ENCODE assay signal across 15 cellular contexts in genomic region chr10:11106621-11107374, GRCh38.
DNase-seq lines count a peak whose midpoint lies in the region; ATAC-seq and TF ChIP-seq lines count a peak whose summit lies in the region.
"Had no signal": no experiment of that assay in that cellular context is flagged by ENCODE, and none has a peak within 500 bp of the region (broad histone marks: within the 10 kb centered on the region; RNA-seq: fewer than 3 reads in every experiment).

No MANE protein-coding gene starts in this region.

- no peaks in the 10 kb centered on the region for H3K9me3 Mint-ChIP-seq in MCF 10A (ENCODE audit: unreplicated experiment)

- H3K36me3 Mint-ChIP-seq in MCF 10A (ENCODE audit: insufficient read depth, unreplicated experiment), result no peaks in the 10 kb centered on the region

- H3K4me3 ChIP-seq in lower leg skin (ENCODE audit: low read depth, poor library complexity, severe bottlenecking), result no peak overlapping the region
- H3K4me3 ChIP-seq: gastroesophageal sphincter had no signal

- DNase-seq in GM10248 (ENCODE audit: extremely low spot score) (peak; percentile 20), NCI-H69 (lab: John Stamatoyannopoulos, UW) (peak; percentile 9), MCF 10A (ENCODE audit: unreplicated experiment) (no peak), lower leg skin (ENCODE audit: low spot score in 2 of 2) (no peak), Right ventricle myocardium inferior (ENCODE audit: missing footprints) (no peak)
- DNase-seq: NCI-H2171, occipital lobe, SIG-M5, small intestine, T1000 had no signal

- no TSS peak for BruUV-seq in MCF 10A (replicated peaks; lab: Mats Ljungman, UMichigan)

- POLR2A ChIA-PET in GM10248 (lab: Yijun Ruan, JAX), result no interaction called here
- POLR2A ChIA-PET in MCF 10A (lab: Yijun Ruan, JAX), result interaction anchor here (0.6 kb wide), 1 partner anchor 105 kb away, joined by 3 read pairs; no protein-coding TSS in a partner anchor

- no peaks in the 10 kb centered on the region for H3K27me3 Mint-ChIP-seq in MCF 10A (ENCODE audit: insufficient read depth, unreplicated experiment)

- no peak for TF ChIP-seq POLR2A in lower leg skin (IDR thresholded peaks at IDR 0.05)

- TF ChIP-seq CTCF in GM10248 (IDR thresholded peaks at IDR 0.05; ENCODE audit: control extremely low read depth, extremely low read depth, low read depth, missing control alignments), result no peak
- TF ChIP-seq CTCF in MCF 10A (IDR thresholded peaks at IDR 0.05; ENCODE audit: unreplicated experiment), result no peak
- no peak for TF ChIP-seq CTCF in lower leg skin (IDR thresholded peaks at IDR 0.05)

- no peak overlapping the region for H3K4me3 Mint-ChIP-seq in MCF 10A (ENCODE audit: unreplicated experiment)
- H3K4me3 Mint-ChIP-seq: mesothelial cell of epicardium had no signal

- no peak overlapping the region for H3K27ac Mint-ChIP-seq in MCF 10A (ENCODE audit: low read depth, unreplicated experiment)
- H3K27ac Mint-ChIP-seq: mesothelial cell of epicardium had no signal

- H3K4me1 Mint-ChIP-seq in MCF 10A (ENCODE audit: insufficient read depth, unreplicated experiment), result no peaks in the 10 kb centered on the region

- CTCF ChIA-PET in GM10248 (lab: Yijun Ruan, JAX), result interaction anchor here (1.2 to 1.8 kb wide), 3 partner anchors 15 to 70 kb away, joined by 3 to 5 read pairs (median 4); no protein-coding TSS in a partner anchor
- CTCF ChIA-PET in MCF 10A (lab: Yijun Ruan, JAX), result interaction anchor here (0.6 kb wide), 1 partner anchor 681 kb away, joined by 5 read pairs; no protein-coding TSS in a partner anchor

- intact Hi-C loops in MCF 10A (cut with micrococcal nuclease), result no loop called here
- intact Hi-C loops in lower leg skin (cut with DNase I; ENCODE audit: low total_unique reads), result no loop called here
- intact Hi-C loops in Right ventricle myocardium inferior (cut with DNase I), result no loop called here

- ATAC-seq in GM19023 (IDR thresholded peaks at IDR 0.05; ENCODE audit: unreplicated experiment) (peak; percentile 65), HG03060 (IDR thresholded peaks at IDR 0.05; ENCODE audit: low read depth, unreplicated experiment) (peak; percentile 56), GM18873 (IDR thresholded peaks at IDR 0.05; ENCODE audit: low FRiP score, unreplicated experiment) (no peak), Right ventricle myocardium inferior (no peak)
- ATAC-seq: gastroesophageal sphincter had no signal

- 82 to 88% methylated on average over 7 of the region's 7 CpGs for WGBS in lower leg skin, 2 donors

Comparison
In these comparisons a context has a peak if more than half of its experiments do, and no peak if none do; other contexts are left out.
1. DNase-seq: peak in GM10248 (single experiment) and NCI-H69 (single experiment); none in MCF 10A (single experiment), lower leg skin (0 of 2) and Right ventricle myocardium inferior (single experiment).
2. ATAC-seq: peak in GM19023 (single experiment) and HG03060 (single experiment); none in GM18873 (single experiment) and Right ventricle myocardium inferior (single experiment).